ENCODE assay signal across 1 cellular context in the genomic region with DNA sequence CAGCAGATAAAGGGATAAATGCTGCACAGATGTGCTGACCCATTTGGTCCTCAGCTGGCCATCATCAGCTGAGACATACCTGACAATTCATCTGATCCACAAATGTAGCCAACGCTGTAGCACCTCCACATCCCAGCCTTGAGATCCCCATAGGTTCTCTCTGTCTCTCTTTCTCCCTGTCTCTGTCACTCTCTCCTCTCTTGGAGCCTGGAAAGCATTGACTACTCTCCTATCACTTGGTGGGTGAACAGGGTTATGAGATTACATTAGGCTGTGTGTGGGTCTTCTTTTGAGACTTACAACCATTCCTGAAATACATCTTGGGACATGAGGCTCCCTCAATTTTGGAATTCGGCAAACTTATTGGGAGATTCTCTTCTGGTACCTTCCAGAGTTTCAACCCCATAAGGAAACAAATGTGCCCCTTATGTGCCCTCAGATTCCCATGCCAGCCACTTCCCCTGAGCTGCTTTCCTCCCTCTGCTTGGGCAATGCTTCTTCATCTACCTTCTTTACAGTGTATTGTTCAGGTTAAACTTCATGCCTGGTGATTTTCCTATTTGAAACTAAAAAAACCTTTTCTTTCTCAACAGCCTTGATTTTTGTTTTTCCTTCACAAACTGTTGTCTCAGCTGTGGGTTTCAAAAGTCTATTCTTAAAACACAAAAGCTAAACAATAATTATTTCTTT.
TF ChIP-seq lines count a peak whose summit lies in the region.

No MANE protein-coding gene starts in this region.

TF ChIP-seq in K562, 482 proteins besides CTCF, POLR2A, EP300 and RAD21 (continued from another document):
- TF ChIP-seq, protein P1, sequence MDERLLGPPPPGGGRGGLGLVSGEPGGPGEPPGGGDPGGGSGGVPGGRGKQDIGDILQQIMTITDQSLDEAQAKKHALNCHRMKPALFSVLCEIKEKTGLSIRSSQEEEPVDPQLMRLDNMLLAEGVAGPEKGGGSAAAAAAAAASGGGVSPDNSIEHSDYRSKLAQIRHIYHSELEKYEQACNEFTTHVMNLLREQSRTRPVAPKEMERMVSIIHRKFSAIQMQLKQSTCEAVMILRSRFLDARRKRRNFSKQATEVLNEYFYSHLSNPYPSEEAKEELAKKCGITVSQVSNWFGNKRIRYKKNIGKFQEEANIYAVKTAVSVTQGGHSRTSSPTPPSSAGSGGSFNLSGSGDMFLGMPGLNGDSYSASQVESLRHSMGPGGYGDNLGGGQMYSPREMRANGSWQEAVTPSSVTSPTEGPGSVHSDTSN (CRISPR knock-in tag; IDR thresholded peaks at IDR 0.05; ENCODE audit: low read depth): no peak
- TF ChIP-seq, protein P1 (tag; conservative IDR thresholded peaks at IDR 0.05; ENCODE audit: low read depth): 0 out of 2 replicates have a peak, but pooled peaks have one; percentile 17
- TF ChIP-seq DMBX1 (CRISPR knock-in tag; IDR thresholded peaks at IDR 0.05; ENCODE audit: borderline replicate concordance) (no peak), MED1 (CRISPR knock-in tag; IDR thresholded peaks at IDR 0.05; ENCODE audit: borderline replicate concordance) (no peak)
